Comparison of ENCODE assay signal across 21 cellular contexts in genomic region chr2:230934291-230935131, GRCh38. TPM values are rescaled to one million over a fixed set of nuclear protein-coding genes. Genes with fewer than 3 reads are reported as not detected.
DNase-seq lines count a peak whose midpoint lies in the region; ATAC-seq, FAIRE-seq and TF ChIP-seq lines count a peak whose summit lies in the region.
"Had no signal": no experiment of that assay in that cellular context is flagged by ENCODE, and none has a peak within 500 bp of the region (broad histone marks: within the 10 kb centered on the region; RNA-seq: fewer than 3 reads in every experiment).

No MANE protein-coding gene starts in this region.

- H3K9me3 ChIP-seq in esophagus muscularis mucosa: peaks cover 0 to 18% (median 10%) of the 10 kb centered on the region in 4 donors

- no peak for ATAC-seq in activated T-cell treated with anti-CD3 and anti-CD28 coated beads, Interleukin-2, amount 50 U/mL, for 72 hours (replicated peaks in 1 of 2)
- ATAC-seq: A549, PC-3 had no signal

- TF ChIP-seq POLR2A in esophagus muscularis mucosa (IDR thresholded peaks at IDR 0.05; ENCODE audit: low read depth): no peak

- no peak overlapping the region for H3K27ac Mint-ChIP-seq in activated T-cell treated with anti-CD3 and anti-CD28 coated beads, Interleukin-2, amount 50 U/mL, for 24 hours
- H3K27ac Mint-ChIP-seq in activated T-cell treated with anti-CD3 and anti-CD28 coated beads, Interleukin-2, amount 50 U/mL, for 72 hours: no peak overlapping the region
- no peak overlapping the region for H3K27ac Mint-ChIP-seq in osteocyte (ENCODE audit: unreplicated experiment)
- H3K27ac Mint-ChIP-seq in T-helper 2 cell treated with Interferon-gamma antibody and Interleukin-4, amounts not matched to agents 5 μg/mL and 100 μg/mL, for 36 hours: no peak overlapping the region
- H3K27ac Mint-ChIP-seq: CD4-positive, alpha-beta T cell; HFFc6 had no signal

- no peak for FAIRE-seq in GM19239 (lab: Jason Lieb, UNC)
- FAIRE-seq: A549, GM12891 had no signal

- H3K27me3 Mint-ChIP-seq in activated T-cell treated with anti-CD3 and anti-CD28 coated beads, Interleukin-2, amount 50 U/mL, for 24 hours: peaks cover 22% of the 10 kb centered on the region
- peaks cover 23% of the 10 kb centered on the region for H3K27me3 Mint-ChIP-seq in activated T-cell treated with anti-CD3 and anti-CD28 coated beads, Interleukin-2, amount 50 U/mL, for 72 hours (ENCODE audit: low read depth)
- H3K27me3 Mint-ChIP-seq in osteocyte (ENCODE audit: unreplicated experiment): peaks cover 15% of the 10 kb centered on the region
- H3K27me3 Mint-ChIP-seq in T-helper 2 cell treated with Interferon-gamma antibody and Interleukin-4, amounts not matched to agents 5 μg/mL and 100 μg/mL, for 36 hours (ENCODE audit: low read depth): peaks cover 12% of the 10 kb centered on the region
- H3K27me3 Mint-ChIP-seq: CD4-positive, alpha-beta T cell had no signal

- DNase-seq in activated T-cell treated with anti-CD3 and anti-CD28 coated beads, Interleukin-2, amount 50 U/mL, for 24 hours: peak; percentile 27
- DNase-seq in activated T-cell treated with anti-CD3 and anti-CD28 coated beads, Interleukin-2, amount 50 U/mL, for 72 hours: no peak
- DNase-seq in H7 (peak; percentile 53), esophagus muscularis mucosa (ENCODE audit: extremely low spot score) (peak; percentile 75), osteocyte (ENCODE audit: extremely low spot score, unreplicated experiment) (peak; percentile 78), GM19239 (ENCODE audit: insufficient read length, low spot score) (no peak), CD1c-positive myeloid dendritic cell (ENCODE audit: extremely low spot score) (no peak)
- DNase-seq in T-helper 2 cell treated with Interferon-gamma antibody and Interleukin-4, amounts not matched to agents 5 μg/mL and 100 μg/mL, for 36 hours (ENCODE audit: low spot score): no peak
- DNase-seq: DMS79, GOT3, HFFc6, NCI-H1092, NCI-H187, NCI-H446, PC-3 had no signal

- intact Hi-C loops in esophagus muscularis mucosa (cut with DNase I): no loop called here

- no peak overlapping the region for H3K27ac ChIP-seq in esophagus muscularis mucosa (replicated peaks in 1 of 4)
- H3K27ac ChIP-seq: A549, KMS-11 had no signal

- H3K36me3 ChIP-seq in H7 (replicated peaks; ENCODE audit: control insufficient read depth, insufficient read depth, low read length) (no peaks in the 10 kb centered on the region), esophagus muscularis mucosa (no peaks in the 10 kb centered on the region)

- 87% methylated on average over 6 of the region's 17 CpGs for WGBS in esophagus muscularis mucosa

- H3K4me3 Mint-ChIP-seq in activated T-cell treated with anti-CD3 and anti-CD28 coated beads, Interleukin-2, amount 50 U/mL, for 24 hours: no peak overlapping the region
- H3K4me3 Mint-ChIP-seq in activated T-cell treated with anti-CD3 and anti-CD28 coated beads, Interleukin-2, amount 50 U/mL, for 72 hours: no peak overlapping the region
- H3K4me3 Mint-ChIP-seq in osteocyte (ENCODE audit: unreplicated experiment): no peak overlapping the region
- H3K4me3 Mint-ChIP-seq in T-helper 2 cell treated with Interferon-gamma antibody and Interleukin-4, amounts not matched to agents 5 μg/mL and 100 μg/mL, for 36 hours: no peak overlapping the region
- H3K4me3 Mint-ChIP-seq: CD4-positive, alpha-beta T cell; HFFc6 had no signal

- peaks cover 11 to 14% (median 12%) of the 10 kb centered on the region in 4 donors for H3K4me1 ChIP-seq in esophagus muscularis mucosa
- H3K4me1 ChIP-seq: A549 had no signal

- H3K27me3 ChIP-seq in H7 (ENCODE audit: control insufficient read depth, insufficient read depth, low read length) (no peaks in the 10 kb centered on the region), esophagus muscularis mucosa (peaks cover 0 to 33% (median 0%) of the 10 kb centered on the region in 4 donors)

- peaks cover 8% of the 10 kb centered on the region for H3K36me3 Mint-ChIP-seq in activated T-cell treated with anti-CD3 and anti-CD28 coated beads, Interleukin-2, amount 50 U/mL, for 24 hours (ENCODE audit: low read depth)
- peaks cover 11 to 14% of the 10 kb centered on the region in 2 donors for H3K36me3 Mint-ChIP-seq in activated T-cell treated with anti-CD3 and anti-CD28 coated beads, Interleukin-2, amount 50 U/mL, for 72 hours (ENCODE audit: insufficient read depth in 2 of 2)
- H3K36me3 Mint-ChIP-seq in osteocyte (ENCODE audit: unreplicated experiment): no peaks in the 10 kb centered on the region
- H3K36me3 Mint-ChIP-seq in T-helper 2 cell treated with Interferon-gamma antibody and Interleukin-4, amounts not matched to agents 5 μg/mL and 100 μg/mL, for 36 hours (ENCODE audit: low read depth): peaks cover 7% of the 10 kb centered on the region

- TF ChIP-seq CTCF in esophagus muscularis mucosa (IDR thresholded peaks at IDR 0.05): no peak
- no peak for TF ChIP-seq CTCF in osteocyte (IDR thresholded peaks at IDR 0.05)

- TF ChIP-seq EP300 in esophagus muscularis mucosa (IDR thresholded peaks at IDR 0.05): no peak

- peaks cover 13% of the 10 kb centered on the region for H3K4me1 Mint-ChIP-seq in activated T-cell treated with anti-CD3 and anti-CD28 coated beads, Interleukin-2, amount 50 U/mL, for 24 hours (ENCODE audit: low read depth)
- H3K4me1 Mint-ChIP-seq in activated T-cell treated with anti-CD3 and anti-CD28 coated beads, Interleukin-2, amount 50 U/mL, for 72 hours (ENCODE audit: low read depth): peaks cover 11% of the 10 kb centered on the region
- peaks cover 8% of the 10 kb centered on the region for H3K4me1 Mint-ChIP-seq in osteocyte (ENCODE audit: unreplicated experiment)
- H3K4me1 Mint-ChIP-seq in T-helper 2 cell treated with Interferon-gamma antibody and Interleukin-4, amounts not matched to agents 5 μg/mL and 100 μg/mL, for 36 hours (ENCODE audit: low read depth): peaks cover 5% of the 10 kb centered on the region

- H3K9me3 Mint-ChIP-seq in activated T-cell treated with anti-CD3 and anti-CD28 coated beads, Interleukin-2, amount 50 U/mL, for 24 hours: peaks cover 17% of the 10 kb centered on the region
- H3K9me3 Mint-ChIP-seq in activated T-cell treated with anti-CD3 and anti-CD28 coated beads, Interleukin-2, amount 50 U/mL, for 72 hours: peaks cover 8 to 9% of the 10 kb centered on the region in 2 donors
- H3K9me3 Mint-ChIP-seq in osteocyte (ENCODE audit: unreplicated experiment): no peaks in the 10 kb centered on the region
- H3K9me3 Mint-ChIP-seq in T-helper 2 cell treated with Interferon-gamma antibody and Interleukin-4, amounts not matched to agents 5 μg/mL and 100 μg/mL, for 36 hours: peaks cover 25% of the 10 kb centered on the region

- H3K4me3 ChIP-seq in H7 (ENCODE audit: insufficient read depth, low read depth, low read length) (no peak overlapping the region), esophagus muscularis mucosa (no peak overlapping the region)
- H3K4me3 ChIP-seq: A549 had no signal

RNA-seq across cellular contexts. Expression of gene GPR55, which starts 9.5 kb away (rescaled TPM):
- 1 to 10 TPM; 6.8 to 9.8 TPM for total RNA-seq in activated T-cell treated with anti-CD3 and anti-CD28 coated beads, Interleukin-2, amount 50 U/mL, for 72 hours
- total RNA-seq in H7 (2014; rRNA removed; shearing (Covaris generic)): 0.04 TPM in 1 of 2 replicates, not detected in the other
- total RNA-seq in esophagus muscularis mucosa: under 1 TPM in 2 of 4 donors, not detected in 2; 0.29 to 0.42 TPM
- total RNA-seq in osteocyte: not detected in 2 replicates
- total RNA-seq: G401, HFFc6, MCF 10A had no signal

Comparison
In these comparisons a context has a peak if more than half of its experiments do, and no peak if none do; other contexts are left out.
1. DNase-seq: peak in activated T-cell treated with anti-CD3 and anti-CD28 coated beads, Interleukin-2, amount 50 U/mL, for 24 hours (single experiment), H7 (single experiment), esophagus muscularis mucosa (single experiment) and osteocyte (single experiment); none in activated T-cell treated with anti-CD3 and anti-CD28 coated beads, Interleukin-2, amount 50 U/mL, for 72 hours (0 of 2), GM19239 (single experiment), T-helper 2 cell treated with Interferon-gamma antibody and Interleukin-4, amounts not matched to agents 5 μg/mL and 100 μg/mL, for 36 hours (single experiment) and CD1c-positive myeloid dendritic cell (single experiment).